Comparison of ENCODE assay signal across 29 cellular contexts in genomic region chr5:62259699-62260220, GRCh38. TPM values are rescaled to one million over a fixed set of nuclear protein-coding genes. Genes with fewer than 3 reads are reported as not detected.
A peak's percentile ranks its signal among the peaks of the same experiment; 100 is the strongest.
DNase-seq lines count a peak whose midpoint lies in the region; ATAC-seq and TF ChIP-seq lines count a peak whose summit lies in the region.
"Had no signal": no experiment of that assay in that cellular context is flagged by ENCODE, and none has a peak within 500 bp of the region (broad histone marks: within the 10 kb centered on the region; RNA-seq: fewer than 3 reads in every experiment).

No MANE protein-coding gene starts in this region.

- H3K4me1 Mint-ChIP-seq in immature natural killer cell = peaks cover 14 to 19% of the 10 kb centered on the region in 2 donors

- no peak for TF ChIP-seq POLR2A in ovary (IDR thresholded peaks at IDR 0.05)

- H3K27me3 ChIP-seq in A673 (replicated peaks; ENCODE audit: insufficient read depth, low read depth, low read length, poor library complexity) = no peaks in the 10 kb centered on the region
- H3K27me3 ChIP-seq in ovary = no peaks in the 10 kb centered on the region
- H3K27me3 ChIP-seq: adrenal gland, breast epithelium, colonic mucosa, heart left ventricle, Peyer's patch, SJSA1 had no signal

- H3K4me1 ChIP-seq in A673 (ENCODE audit: insufficient read depth, low read length, poor library complexity, severe bottlenecking) (peaks cover 30% of the 10 kb centered on the region), ovary (ENCODE audit: insufficient read depth) (no peaks in the 10 kb centered on the region)
- H3K4me1 ChIP-seq: adrenal gland, breast epithelium, colonic mucosa, Peyer's patch, prostate gland, SJSA1 had no signal

- no peaks in the 10 kb centered on the region for H3K36me3 ChIP-seq in A673 (ENCODE audit: insufficient read depth, low read length, poor library complexity, severe bottlenecking)
- no peaks in the 10 kb centered on the region for H3K36me3 ChIP-seq in SK-N-MC (ENCODE audit: insufficient read depth, low read length)
- no peaks in the 10 kb centered on the region for H3K36me3 ChIP-seq in ovary
- H3K36me3 ChIP-seq: adrenal gland, breast epithelium, colonic mucosa, heart left ventricle, Peyer's patch, prostate gland, SJSA1, thoracic aorta had no signal

- H3K27me3 Mint-ChIP-seq in immature natural killer cell (ENCODE audit: low read depth in 3 of 3) = peaks cover 0 to 4% (median 0%) of the 10 kb centered on the region in 3 donors
- H3K27me3 Mint-ChIP-seq: activated CD4-positive, alpha-beta T cell treated with anti-CD3 and anti-CD28 coated beads, Interleukin-2, amount 10 ng/mL, durations not matched to agents 24 days and 14 days; CD8-positive, alpha-beta memory T cell; stimulated activated memory B cell treated with anti-CD40 and anti-IgM and Interleukin-4, amounts not matched to agents 10 μg/mL and 1 μg/mL and 100 μg/mL, for 72 hours had no signal

- BruUV-seq in A673 (replicated peaks; lab: Mats Ljungman, UMichigan) = no TSS peak

- no peak for TF ChIP-seq EP300 in ovary (IDR thresholded peaks at IDR 0.05)

- CTCF ChIA-PET in A673 (lab: Charles Lee) = no interaction called here

- H3K4me3 ChIP-seq in A673 (ENCODE audit: low read depth, low read length, poor library complexity, severe bottlenecking) (no peak overlapping the region), SK-N-MC (no peak overlapping the region; the same call in 1 of the 2 replicates), fibroblast of villous mesenchyme (ENCODE audit: low read depth, low read length) (no peak overlapping the region), ovary (no peak overlapping the region)
- H3K4me3 ChIP-seq: adrenal gland, breast epithelium, colonic mucosa, heart left ventricle, Peyer's patch, prostate gland, SJSA1, skin epidermis, thoracic aorta had no signal

- DNase-seq in A673 (ENCODE audit: low spot score) = peak; percentile 15
- DNase-seq in DMS 273 treated with DMSO at 0.1 percent for 48 hours (lab: John Stamatoyannopoulos, UW) = peak; percentile 86
- no peak for DNase-seq in SK-N-MC (ENCODE audit: low read depth, low spot score)
- peak; percentile 10 for DNase-seq in fibroblast of villous mesenchyme (ENCODE audit: low read depth)
- no peak for DNase-seq in ovary
- no peak for DNase-seq in left ventricle myocardium superior
- no peak for DNase-seq in immature natural killer cell
- DNase-seq: activated CD4-positive, alpha-beta T cell treated with anti-CD3 and anti-CD28 coated beads, Interleukin-2, amount 10 ng/mL, durations not matched to agents 24 days and 14 days; activated CD8-positive, alpha-beta memory T cell treated with anti-CD3 and anti-CD28 coated beads, Interleukin-2, amount 50 U/mL, for 48 hours; activated effector memory CD4-positive, alpha-beta T cell treated with Interleukin-2 at 50 U/mL for 16 hours; adrenal gland; CD8-positive, alpha-beta memory T cell; colonic mucosa; H9; heart left ventricle; left colon; NCI-H187 treated with DMSO at 0.1 percent for 48 hours; NCI-H345; Peyer's patch; stimulated activated CD4-positive, alpha-beta T cell treated with anti-CD3 and anti-CD28 coated beads, Interleukin-2, amount 100 ng/mL, for 24 hours had no signal

- H3K27ac Mint-ChIP-seq in immature natural killer cell = no peak overlapping the region
- H3K27ac Mint-ChIP-seq: H9; mesothelial cell of epicardium; stimulated activated memory B cell treated with anti-CD40 and anti-IgM and Interleukin-4, amounts not matched to agents 10 μg/mL and 1 μg/mL and 100 μg/mL, for 72 hours; T-helper 1 cell treated with Interleukin-12 subunit alpha and Interleukin-12 subunit beta and Interleukin-4 antibody, amounts not matched to agents 30 μg/mL and 1 μg/mL, for 36 hours had no signal

- no peak for TF ChIP-seq CTCF in A673 (conservative IDR thresholded peaks at IDR 0.05; ENCODE audit: low read depth, low read length)
- TF ChIP-seq CTCF in fibroblast of villous mesenchyme (IDR thresholded peaks at IDR 0.05; ENCODE audit: insufficient read depth, low read depth, low read length) = no peak
- no peak for TF ChIP-seq CTCF in ovary (IDR thresholded peaks at IDR 0.05)

- ATAC-seq in HG02973 (IDR thresholded peaks at IDR 0.05; ENCODE audit: unreplicated experiment) = no peak
- no peak for ATAC-seq in left ventricle myocardium superior
- ATAC-seq: heart left ventricle; left colon; stimulated activated memory B cell treated with anti-CD40 and anti-IgM and Interleukin-4, amounts not matched to agents 10 μg/mL and 1 μg/mL and 100 μg/mL, for 72 hours had no signal

- H3K36me3 Mint-ChIP-seq in immature natural killer cell = peaks cover 0 to 3% (median 0%) of the 10 kb centered on the region in 3 donors
- H3K36me3 Mint-ChIP-seq: CD8-positive, alpha-beta memory T cell; mesothelial cell of epicardium; stimulated activated memory B cell treated with anti-CD40 and anti-IgM and Interleukin-4, amounts not matched to agents 10 μg/mL and 1 μg/mL and 100 μg/mL, for 72 hours had no signal

- no peak overlapping the region for H3K9ac ChIP-seq in SK-N-MC (ENCODE audit: insufficient read length)

- no peaks in the 10 kb centered on the region for H3K9me3 Mint-ChIP-seq in immature natural killer cell
- H3K9me3 Mint-ChIP-seq: CD8-positive, alpha-beta memory T cell; H9; mesothelial cell of epicardium; stimulated activated memory B cell treated with anti-CD40 and anti-IgM and Interleukin-4, amounts not matched to agents 10 μg/mL and 1 μg/mL and 100 μg/mL, for 72 hours had no signal

- H3K27ac ChIP-seq in A673 (ENCODE audit: low read depth, low read length, poor library complexity, severe bottlenecking) = no peak overlapping the region
- H3K27ac ChIP-seq in SK-N-MC = peak overlapping the region; percentile 82
- H3K27ac ChIP-seq in ovary = no peak overlapping the region
- H3K27ac ChIP-seq: adrenal gland, breast epithelium, colonic mucosa, heart left ventricle, Peyer's patch, prostate gland, SJSA1, thoracic aorta had no signal

- POLR2A ChIA-PET in A673 (lab: Charles Lee; ENCODE audit: low non-redundant PET) = no interaction called here

- intact Hi-C loops in A673 (cut with micrococcal nuclease; ENCODE audit: unreplicated experiment) = no loop called here
- intact Hi-C loops in ovary (cut with DNase I) = no loop called here
- intact Hi-C loops in left ventricle myocardium superior (cut with micrococcal nuclease) = no loop called here

- no peak overlapping the region for H3K4me3 Mint-ChIP-seq in immature natural killer cell
- H3K4me3 Mint-ChIP-seq: activated CD4-positive, alpha-beta T cell treated with anti-CD3 and anti-CD28 coated beads, Interleukin-2, amount 10 ng/mL, durations not matched to agents 24 days and 14 days; H9; mesothelial cell of epicardium; stimulated activated memory B cell treated with anti-CD40 and anti-IgM and Interleukin-4, amounts not matched to agents 10 μg/mL and 1 μg/mL and 100 μg/mL, for 72 hours; T-helper 1 cell treated with Interleukin-12 subunit alpha and Interleukin-12 subunit beta and Interleukin-4 antibody, amounts not matched to agents 30 μg/mL and 1 μg/mL, for 36 hours had no signal

- H3K9me3 ChIP-seq in A673 (ENCODE audit: low read depth, low read length, poor library complexity, severe bottlenecking) (no peaks in the 10 kb centered on the region), SK-N-MC (ENCODE audit: low read depth, low read length) (no peaks in the 10 kb centered on the region), ovary (no peaks in the 10 kb centered on the region)
- H3K9me3 ChIP-seq: adrenal gland, breast epithelium, colonic mucosa, heart left ventricle, Peyer's patch, prostate gland, SJSA1, thoracic aorta had no signal

- 88 to 95% (median 93%) methylated on average over 1 of the region's 1 CpG for WGBS in ovary, 3 donors

RNA-seq across cellular contexts. Expression of gene KIF2A, which starts 46.2 kb away (rescaled TPM):
- total RNA-seq in A673 (2021) (92.4 and 99.0 TPM in 2 replicates), fibroblast of villous mesenchyme (58.3 and 69.1 TPM in 2 replicates), ovary (10 to 100 TPM; 21.8 to 39.1 (median 32.0) TPM), left ventricle myocardium superior (9.3 TPM)
- polyA plus RNA-seq in ovary (10 to 100 TPM in 1 of 2 donors, 1 to 10 TPM in 1; 8.0 to 22.4 TPM), immature natural killer cell (100 to 1,000 TPM in 2 of 3 donors, 10 to 100 TPM in 1; 72.0 to 135 (median 103) TPM)

Comparison
In these comparisons a context has a peak if more than half of its experiments do, and no peak if none do; other contexts are left out.
1. DNase-seq: peak in A673 (single experiment), DMS 273 treated with DMSO at 0.1 percent for 48 hours (single experiment) and fibroblast of villous mesenchyme (single experiment); none in SK-N-MC (single experiment), ovary (0 of 5), left ventricle myocardium superior (single experiment) and immature natural killer cell (0 of 3).